ENCODE assay signal across 22 cellular contexts in genomic region chr11:1121343-1122331, GRCh38. TPM values are rescaled to one million over a fixed set of nuclear protein-coding genes. Genes with fewer than 3 reads are reported as not detected.
DNase-seq lines count a peak whose midpoint lies in the region; ATAC-seq, FAIRE-seq and TF ChIP-seq lines count a peak whose summit lies in the region.
"Had no signal": no experiment of that assay in that cellular context is flagged by ENCODE, and none has a peak within 500 bp of the region (broad histone marks: within the 10 kb centered on the region; RNA-seq: fewer than 3 reads in every experiment).

No MANE protein-coding gene starts in this region.

- H3K27me3 ChIP-seq in adrenal gland (no peaks in the 10 kb centered on the region), HepG2 (ENCODE audit: control insufficient read depth in 1 of 2, insufficient read depth in 2 of 2, low read length in 2 of 2) (peaks cover 8 to 58% of the 10 kb centered on the region in 2 experiments; a peak in 4 of 5 replicates), aorta (ENCODE audit: control insufficient read depth in 1 of 2, insufficient read depth in 2 of 2, low read length in 1 of 2) (no peaks in the 10 kb centered on the region)
- H3K27me3 ChIP-seq: pancreas had no signal

- H3K4me1 Mint-ChIP-seq in stimulated activated naive CD8-positive, alpha-beta T cell treated with anti-CD3 and anti-CD28 coated beads, Interleukin-15, amount 100 ng/mL, for 72 hours, result no peaks in the 10 kb centered on the region
- no peaks in the 10 kb centered on the region for H3K4me1 Mint-ChIP-seq in stimulated activated naive B cell treated with anti-CD40 and anti-IgM and Interleukin-4, amounts not matched to agents 10 μg/mL and 1 μg/mL and 100 μg/mL, for 72 hours

- H2AFZ ChIP-seq in HepG2 (ENCODE audit: low read length), result no peak overlapping the region

- H3K36me3 ChIP-seq in adrenal gland (replicated peaks in 1 of 2) (no peaks in the 10 kb centered on the region), HepG2 (replicated peaks in 1 of 2; ENCODE audit: control insufficient read depth in 1 of 2, insufficient read depth in 2 of 2, low read length in 2 of 2) (no peaks in the 10 kb centered on the region), aorta (ENCODE audit: control insufficient read depth in 1 of 2, insufficient read depth in 2 of 2, low read length in 1 of 2) (no peaks in the 10 kb centered on the region)
- H3K36me3 ChIP-seq: pancreas had no signal

- POLR2A ChIA-PET in HepG2 (lab: Yijun Ruan, JAX), result no interaction called here

- TF ChIP-seq RAD21 in HepG2 (CRISPR knock-in tag; IDR thresholded peaks at IDR 0.05), result no peak

- TF ChIP-seq POLR2A in adrenal gland (IDR thresholded peaks at IDR 0.05), result no peak
- TF ChIP-seq POLR2A in HepG2 (IDR thresholded peaks at IDR 0.05; ENCODE audit: insufficient read depth in 1 of 2, low read depth in 2 of 2, low read length in 2 of 2), result no peak

- in situ Hi-C loops in HepG2 (cut with HindIII; ENCODE audit: extremely low pct_ligation_motif_present, low pct_unique_long_range_greater_than_20kb), result no loop called here

- TF ChIP-seq CTCF in adrenal gland (IDR thresholded peaks at IDR 0.05) (no peak), HepG2 (CRISPR knock-in tag; IDR thresholded peaks at IDR 0.05) (no peak)

- peaks cover 15 to 16% of the 10 kb centered on the region in 2 donors for H3K9me3 Mint-ChIP-seq in stimulated activated naive CD8-positive, alpha-beta T cell treated with anti-CD3 and anti-CD28 coated beads, Interleukin-15, amount 100 ng/mL, for 72 hours
- H3K9me3 Mint-ChIP-seq in stimulated activated naive B cell treated with anti-CD40 and anti-IgM and Interleukin-4, amounts not matched to agents 10 μg/mL and 1 μg/mL and 100 μg/mL, for 72 hours, result peaks cover 14 to 16% of the 10 kb centered on the region in 2 donors

- H3K27me3 Mint-ChIP-seq in stimulated activated naive CD8-positive, alpha-beta T cell treated with anti-CD3 and anti-CD28 coated beads, Interleukin-15, amount 100 ng/mL, for 72 hours, result peaks cover 8% of the 10 kb centered on the region
- peaks cover 0 to 20% of the 10 kb centered on the region in 2 donors for H3K27me3 Mint-ChIP-seq in stimulated activated naive B cell treated with anti-CD40 and anti-IgM and Interleukin-4, amounts not matched to agents 10 μg/mL and 1 μg/mL and 100 μg/mL, for 72 hours

- CTCF ChIA-PET in HepG2 (lab: Yijun Ruan, JAX; ENCODE audit: low intra/inter-chr PET ratio, low total read pairs), result no interaction called here

- H3K4me1 ChIP-seq in adrenal gland (replicated peaks in 1 of 2) (no peaks in the 10 kb centered on the region), HepG2 (ENCODE audit: insufficient read depth, low read length) (no peaks in the 10 kb centered on the region), aorta (ENCODE audit: control insufficient read depth in 1 of 2, insufficient read depth in 2 of 2, low read length in 2 of 2) (no peaks in the 10 kb centered on the region)
- H3K4me1 ChIP-seq: pancreas had no signal

- H3K4me2 ChIP-seq in HepG2 (ENCODE audit: low read depth, low read length), result no peak overlapping the region

- H3K9me3 ChIP-seq in adrenal gland (replicated peaks in 1 of 3), result no peaks in the 10 kb centered on the region
- no peaks in the 10 kb centered on the region for H3K9me3 ChIP-seq in HepG2 (ENCODE audit: low read length)
- no peaks in the 10 kb centered on the region for H3K9me3 ChIP-seq in aorta (ENCODE audit: control insufficient read depth, low read length)
- H3K9me3 ChIP-seq: pancreas had no signal

- peaks cover 5% of the 10 kb centered on the region in 2 donors for H3K36me3 Mint-ChIP-seq in stimulated activated naive B cell treated with anti-CD40 and anti-IgM and Interleukin-4, amounts not matched to agents 10 μg/mL and 1 μg/mL and 100 μg/mL, for 72 hours

- ATAC-seq in stimulated activated naive CD8-positive, alpha-beta T cell treated with anti-CD3 and anti-CD28 coated beads, Interleukin-15, amount 100 ng/mL, for 72 hours, result peak; percentile 14
- ATAC-seq in stimulated activated naive CD8-positive, alpha-beta T cell treated with anti-CD3 and anti-CD28 coated beads, Interleukin-15, Interleukin-2, amounts not matched to agents 100 U/mL and 50 U/mL, for 24 hours, result no peak
- ATAC-seq in HepG2 (peak; percentile 18; the same call in 2 of the 3 replicates), aorta (ENCODE audit: low FRiP score) (peak; percentile 24)
- ATAC-seq in stimulated activated naive B cell treated with anti-CD40 and anti-IgM and Interleukin-4, amounts not matched to agents 10 μg/mL and 1 μg/mL and 100 μg/mL, for 72 hours (replicated peaks), result no peak
- ATAC-seq: activated CD8-positive, alpha-beta T cell treated with anti-CD3 and anti-CD28 coated beads for 36 hours; pancreas had no signal

- H3K27ac ChIP-seq in adrenal gland (no peak overlapping the region), HepG2 (ENCODE audit: extremely low read length, insufficient read depth, low read length) (no peak overlapping the region), aorta (ENCODE audit: low read depth in 1 of 2, low read length in 2 of 2) (no peak overlapping the region)
- H3K27ac ChIP-seq: pancreas, RWPE1 had no signal

- intact Hi-C loops in adrenal gland (cut with DNase I) (no loop called here), HepG2 (cut with micrococcal nuclease; ENCODE audit: unreplicated experiment) (no loop called here), aorta (cut with DNase I) (no loop called here)

- H3K9ac ChIP-seq in HepG2 (ENCODE audit: insufficient read depth, low read depth, low read length), result no peak overlapping the region

- no peaks in the 10 kb centered on the region for H3K79me2 ChIP-seq in HepG2 (ENCODE audit: insufficient read depth, low read length)

- BruUV-seq in HepG2 (replicated peaks; lab: Mats Ljungman, UMichigan), result no TSS peak

- H3K27ac Mint-ChIP-seq in stimulated activated naive CD8-positive, alpha-beta T cell treated with anti-CD3 and anti-CD28 coated beads, Interleukin-15, amount 100 ng/mL, for 72 hours, result no peak overlapping the region
- no peak overlapping the region for H3K27ac Mint-ChIP-seq in stimulated activated naive B cell treated with anti-CD40 and anti-IgM and Interleukin-4, amounts not matched to agents 10 μg/mL and 1 μg/mL and 100 μg/mL, for 72 hours
- H3K27ac Mint-ChIP-seq: activated CD8-positive, alpha-beta T cell treated with anti-CD3 and anti-CD28 coated beads for 36 hours; T-helper 2 cell treated with Interferon-gamma antibody and Interleukin-4, amounts not matched to agents 5 μg/mL and 100 μg/mL, for 36 hours had no signal

- peak in 1 of 2 donors; percentile 6 for DNase-seq in stimulated activated naive CD8-positive, alpha-beta T cell treated with anti-CD3 and anti-CD28 coated beads, Interleukin-15, amount 100 ng/mL, for 72 hours
- no peak for DNase-seq in stimulated activated naive CD8-positive, alpha-beta T cell treated with anti-CD3 and anti-CD28 coated beads, Interleukin-15, Interleukin-2, amounts not matched to agents 100 U/mL and 50 U/mL, for 24 hours
- DNase-seq in adrenal gland (peak in 6 of 7 donors; percentile 9 to 59 (median 16)), HepG2 (ENCODE audit: low spot score) (no peak), aorta (peak; percentile 41 to 69), NCI-H1048 (lab: John Stamatoyannopoulos, UW) (no peak), NCI-H146 (lab: John Stamatoyannopoulos, UW) (no peak)
- no peak for DNase-seq in stimulated activated naive B cell treated with anti-CD40 and anti-IgM and Interleukin-4, amounts not matched to agents 10 μg/mL and 1 μg/mL and 100 μg/mL, for 72 hours
- DNase-seq: activated CD8-positive, alpha-beta T cell treated with anti-CD3 and anti-CD28 coated beads for 36 hours; activated naive CD4-positive, alpha-beta T cell treated with anti-CD3 and anti-CD28 coated beads, Interleukin-2, amount 50 U/mL, for 16 hours; DMS79; MM.1S; NCI-H2081 treated with DMSO at 0.1 percent for 48 hours; NCI-H774; stimulated activated CD4-positive, alpha-beta T cell treated with anti-CD3 and anti-CD28 coated beads, Interleukin-12 subunit alpha, Interleukin-12 subunit beta, amount 100 ng/mL, for 4 hours had no signal

- FAIRE-seq in HepG2 (lab: Jason Lieb, UNC), result no peak
- FAIRE-seq: pancreas had no signal

- WGBS in adrenal gland, 4 donors, result 41 to 80% (median 68%) methylated on average over 8 to 37 of the region's 37 CpGs
- WGBS in HepG2 (ENCODE audit: low lambda C conversion rate), result 0% methylated on average over 2 of the region's 37 CpGs
- WGBS in aorta, 2 donors, result 73% methylated on average over 36 to 37 of the region's 37 CpGs

- H3K4me3 ChIP-seq in adrenal gland, result no peak overlapping the region
- H3K4me3 ChIP-seq in HepG2 (replicated peaks in 1 of 3; ENCODE audit: insufficient read depth in 1 of 3, low read depth in 2 of 3, low read length in 3 of 3), result no peak overlapping the region
- no peak overlapping the region for H3K4me3 ChIP-seq in aorta (ENCODE audit: low read length in 2 of 2)
- H3K4me3 ChIP-seq: pancreas had no signal

- TF ChIP-seq EP300 in HepG2 (IDR thresholded peaks at IDR 0.05; ENCODE audit: low read depth in 2 of 2, low read length in 2 of 2), result no peak
- TF ChIP-seq EP300 in HepG2 (CRISPR knock-in tag; IDR thresholded peaks at IDR 0.05; ENCODE audit: borderline replicate concordance), result no peak

- H4K20me1 ChIP-seq in HepG2 (ENCODE audit: insufficient read depth, low read length), result no peaks in the 10 kb centered on the region; the same call in 1 of the 2 replicates

- H3K4me3 Mint-ChIP-seq in stimulated activated naive CD8-positive, alpha-beta T cell treated with anti-CD3 and anti-CD28 coated beads, Interleukin-15, amount 100 ng/mL, for 72 hours, result no peak overlapping the region
- H3K4me3 Mint-ChIP-seq in stimulated activated naive B cell treated with anti-CD40 and anti-IgM and Interleukin-4, amounts not matched to agents 10 μg/mL and 1 μg/mL and 100 μg/mL, for 72 hours, result no peak overlapping the region
- H3K4me3 Mint-ChIP-seq: activated CD8-positive, alpha-beta T cell treated with anti-CD3 and anti-CD28 coated beads for 36 hours; T-helper 2 cell treated with Interferon-gamma antibody and Interleukin-4, amounts not matched to agents 5 μg/mL and 100 μg/mL, for 36 hours had no signal

RNA-seq across cellular contexts. Expression of gene MUC5AC, which starts 36.1 kb away (rescaled TPM):
- under 1 TPM in 1 of 8 donors, not detected in 7; under 0.01 TPM for total RNA-seq in adrenal gland
- under 1 TPM in 1 of 3 donors, not detected in 2; under 0.01 TPM for polyA plus RNA-seq in adrenal gland
- total RNA-seq in HepG2 (2016; rRNA removed; fragmentation: Illumina TruSeq; extraction: Trizol), result not detected in 2 replicates
- total RNA-seq in HepG2 (2016; cell fraction: cytosol; rRNA removed; fragmentation: Illumina TruSeq; extraction: Trizol; ENCODE audit: low read depth), result not detected in 2 replicates
- total RNA-seq in HepG2 (2016; cell fraction: insoluble cytoplasmic fraction; rRNA removed; fragmentation: Illumina TruSeq; extraction: Trizol), result not detected in 2 replicates
- not detected in 2 replicates for total RNA-seq in HepG2 (2016; cell fraction: membrane; rRNA removed; fragmentation: Illumina TruSeq; extraction: Trizol)
- not detected in 2 replicates for total RNA-seq in HepG2 (2016; cell fraction: nucleus; rRNA removed; fragmentation: Illumina TruSeq; extraction: Trizol)
- under 0.01 TPM in 2 replicates for polyA plus RNA-seq in HepG2 (2011; rRNA removed)
- polyA plus RNA-seq in HepG2 (2011; cell fraction: cytosol; rRNA removed), result under 0.01 TPM in 1 of 2 replicates, not detected in the other
- polyA plus RNA-seq in HepG2 (2011; cell fraction: nucleus; rRNA removed), result 0.02 TPM in 2 replicates
- polyA plus RNA-seq in HepG2 (2012), result not detected in 2 replicates
- not detected in 2 replicates for polyA plus RNA-seq in HepG2 (2016; cell fraction: cytosol; fragmentation: Illumina TruSeq; extraction: Trizol; ENCODE audit: low read depth)
- polyA plus RNA-seq in HepG2 (2016; cell fraction: insoluble cytoplasmic fraction; fragmentation: Illumina TruSeq; extraction: Trizol; ENCODE audit: low read depth), result not detected in 2 replicates
- not detected in 2 replicates for polyA plus RNA-seq in HepG2 (2016; cell fraction: membrane; fragmentation: Illumina TruSeq; extraction: Trizol; ENCODE audit: low read depth)
- polyA plus RNA-seq in HepG2 (2016; cell fraction: nucleus; fragmentation: Illumina TruSeq; extraction: Trizol; ENCODE audit: insufficient read depth, low read depth), result 0.03 TPM in 1 of 2 replicates, not detected in the other
- polyA minus RNA-seq in HepG2 (2011; rRNA and poly(A)+ RNA removed; ENCODE audit: low replicate concordance), result not detected in 2 replicates
- not detected in 2 replicates for polyA minus RNA-seq in HepG2 (2011; cell fraction: cytosol; rRNA and poly(A)+ RNA removed)
- polyA minus RNA-seq in HepG2 (2011; cell fraction: nucleus; rRNA and poly(A)+ RNA removed), result not detected in 2 replicates
- not detected for total RNA-seq in aorta
- under 1 TPM in 1 of 2 donors, not detected in 1; 0.05 TPM for polyA plus RNA-seq in aorta
- total RNA-seq: activated CD8-positive, alpha-beta T cell treated with anti-CD3 and anti-CD28 coated beads for 36 hours; glomerular endothelial cell; HT1080 had no signal
- polyA plus RNA-seq: BJ had no signal

RNA-seq across cellular contexts. Expression of gene MUC2, which starts 47.0 kb away (rescaled TPM):
- total RNA-seq in adrenal gland (under 1 TPM in 4 of 8 donors, not detected in 4; 0.04 to 0.31 (median 0.20) TPM), HepG2 (2016; rRNA removed; fragmentation: Illumina TruSeq; extraction: Trizol) (not detected in 2 replicates), aorta (under 1 TPM; 0.06 to 0.10 TPM)
- polyA plus RNA-seq in adrenal gland (under 1 TPM in 1 of 3 donors, not detected in 2; under 0.01 TPM), HepG2 (2011; rRNA removed) (under 0.01 TPM in 1 of 2 replicates, not detected in the other), aorta (10 to 100 TPM in 1 of 2 donors, under 1 TPM in 1; 0.08 to 11.8 TPM)
- not detected in 2 replicates for total RNA-seq in HepG2 (2016; cell fraction: cytosol; rRNA removed; fragmentation: Illumina TruSeq; extraction: Trizol; ENCODE audit: low read depth)
- not detected in 2 replicates for total RNA-seq in HepG2 (2016; cell fraction: insoluble cytoplasmic fraction; rRNA removed; fragmentation: Illumina TruSeq; extraction: Trizol)
- total RNA-seq in HepG2 (2016; cell fraction: membrane; rRNA removed; fragmentation: Illumina TruSeq; extraction: Trizol), result not detected in 2 replicates
- total RNA-seq in HepG2 (2016; cell fraction: nucleus; rRNA removed; fragmentation: Illumina TruSeq; extraction: Trizol), result not detected in 2 replicates
- not detected in 2 replicates for polyA plus RNA-seq in HepG2 (2011; cell fraction: cytosol; rRNA removed)
- polyA plus RNA-seq in HepG2 (2011; cell fraction: nucleus; rRNA removed), result under 0.01 and 0.02 TPM in 2 replicates
- not detected in 2 replicates for polyA plus RNA-seq in HepG2 (2012)
- polyA plus RNA-seq in HepG2 (2016; cell fraction: cytosol; fragmentation: Illumina TruSeq; extraction: Trizol; ENCODE audit: low read depth), result not detected in 2 replicates
- not detected in 2 replicates for polyA plus RNA-seq in HepG2 (2016; cell fraction: insoluble cytoplasmic fraction; fragmentation: Illumina TruSeq; extraction: Trizol; ENCODE audit: low read depth)
- not detected in 2 replicates for polyA plus RNA-seq in HepG2 (2016; cell fraction: membrane; fragmentation: Illumina TruSeq; extraction: Trizol; ENCODE audit: low read depth)
- not detected in 2 replicates for polyA plus RNA-seq in HepG2 (2016; cell fraction: nucleus; fragmentation: Illumina TruSeq; extraction: Trizol; ENCODE audit: insufficient read depth, low read depth)
- polyA minus RNA-seq in HepG2 (2011; rRNA and poly(A)+ RNA removed; ENCODE audit: low replicate concordance), result 0.22 TPM in 1 of 2 replicates, not detected in the other
- polyA minus RNA-seq in HepG2 (2011; cell fraction: cytosol; rRNA and poly(A)+ RNA removed), result not detected in 2 replicates
- not detected in 2 replicates for polyA minus RNA-seq in HepG2 (2011; cell fraction: nucleus; rRNA and poly(A)+ RNA removed)
- total RNA-seq: activated CD8-positive, alpha-beta T cell treated with anti-CD3 and anti-CD28 coated beads for 36 hours; glomerular endothelial cell; HT1080; mononuclear cell had no signal
- polyA plus RNA-seq: BJ had no signal

Comparison
In these comparisons a context has a peak if more than half of its experiments do, and no peak if none do; other contexts are left out.
1. ATAC-seq: peak in stimulated activated naive CD8-positive, alpha-beta T cell treated with anti-CD3 and anti-CD28 coated beads, Interleukin-15, amount 100 ng/mL, for 72 hours (single experiment), HepG2 (single experiment) and aorta (single experiment); none in stimulated activated naive CD8-positive, alpha-beta T cell treated with anti-CD3 and anti-CD28 coated beads, Interleukin-15, Interleukin-2, amounts not matched to agents 100 U/mL and 50 U/mL, for 24 hours (single experiment) and stimulated activated naive B cell treated with anti-CD40 and anti-IgM and Interleukin-4, amounts not matched to agents 10 μg/mL and 1 μg/mL and 100 μg/mL, for 72 hours (0 of 2).
2. DNase-seq: peak in adrenal gland (6 of 7) and aorta (2 of 2); none in stimulated activated naive CD8-positive, alpha-beta T cell treated with anti-CD3 and anti-CD28 coated beads, Interleukin-15, Interleukin-2, amounts not matched to agents 100 U/mL and 50 U/mL, for 24 hours (single experiment), HepG2 (single experiment), NCI-H1048 (single experiment), stimulated activated naive B cell treated with anti-CD40 and anti-IgM and Interleukin-4, amounts not matched to agents 10 μg/mL and 1 μg/mL and 100 μg/mL, for 72 hours (single experiment) and NCI-H146 (single experiment).